In genomic region chr15:85168642-85169173, GRCh38 we compare ENCODE assay signal across 1 cellular context.
TF ChIP-seq lines count a peak whose summit lies in the region.

No MANE protein-coding gene starts in this region.

TF ChIP-seq in HepG2, 621 proteins besides CTCF, POLR2A, EP300 and RAD21 (continued from another document):
- TF ChIP-seq, protein P1, sequence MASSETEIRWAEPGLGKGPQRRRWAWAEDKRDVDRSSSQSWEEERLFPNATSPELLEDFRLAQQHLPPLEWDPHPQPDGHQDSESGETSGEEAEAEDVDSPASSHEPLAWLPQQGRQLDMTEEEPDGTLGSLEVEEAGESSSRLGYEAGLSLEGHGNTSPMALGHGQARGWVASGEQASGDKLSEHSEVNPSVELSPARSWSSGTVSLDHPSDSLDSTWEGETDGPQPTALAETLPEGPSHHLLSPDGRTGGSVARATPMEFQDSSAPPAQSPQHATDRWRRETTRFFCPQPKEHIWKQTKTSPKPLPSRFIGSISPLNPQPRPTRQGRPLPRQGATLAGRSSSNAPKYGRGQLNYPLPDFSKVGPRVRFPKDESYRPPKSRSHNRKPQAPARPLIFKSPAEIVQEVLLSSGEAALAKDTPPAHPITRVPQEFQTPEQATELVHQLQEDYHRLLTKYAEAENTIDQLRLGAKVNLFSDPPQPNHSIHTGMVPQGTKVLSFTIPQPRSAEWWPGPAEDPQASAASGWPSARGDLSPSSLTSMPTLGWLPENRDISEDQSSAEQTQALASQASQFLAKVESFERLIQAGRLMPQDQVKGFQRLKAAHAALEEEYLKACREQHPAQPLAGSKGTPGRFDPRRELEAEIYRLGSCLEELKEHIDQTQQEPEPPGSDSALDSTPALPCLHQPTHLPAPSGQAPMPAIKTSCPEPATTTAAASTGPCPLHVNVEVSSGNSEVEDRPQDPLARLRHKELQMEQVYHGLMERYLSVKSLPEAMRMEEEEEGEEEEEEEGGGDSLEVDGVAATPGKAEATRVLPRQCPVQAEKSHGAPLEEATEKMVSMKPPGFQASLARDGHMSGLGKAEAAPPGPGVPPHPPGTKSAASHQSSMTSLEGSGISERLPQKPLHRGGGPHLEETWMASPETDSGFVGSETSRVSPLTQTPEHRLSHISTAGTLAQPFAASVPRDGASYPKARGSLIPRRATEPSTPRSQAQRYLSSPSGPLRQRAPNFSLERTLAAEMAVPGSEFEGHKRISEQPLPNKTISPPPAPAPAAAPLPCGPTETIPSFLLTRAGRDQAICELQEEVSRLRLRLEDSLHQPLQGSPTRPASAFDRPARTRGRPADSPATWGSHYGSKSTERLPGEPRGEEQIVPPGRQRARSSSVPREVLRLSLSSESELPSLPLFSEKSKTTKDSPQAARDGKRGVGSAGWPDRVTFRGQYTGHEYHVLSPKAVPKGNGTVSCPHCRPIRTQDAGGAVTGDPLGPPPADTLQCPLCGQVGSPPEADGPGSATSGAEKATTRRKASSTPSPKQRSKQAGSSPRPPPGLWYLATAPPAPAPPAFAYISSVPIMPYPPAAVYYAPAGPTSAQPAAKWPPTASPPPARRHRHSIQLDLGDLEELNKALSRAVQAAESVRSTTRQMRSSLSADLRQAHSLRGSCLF (CRISPR knock-in tag; IDR thresholded peaks at IDR 0.05; ENCODE audit: borderline replicate concordance) = no peak
- TF ChIP-seq STAG1 (CRISPR knock-in tag; IDR thresholded peaks at IDR 0.05) = peak; percentile 55
- no peak for TF ChIP-seq RBFOX2 (IDR thresholded peaks at IDR 0.05; ENCODE audit: low read depth, low read length)
- TF ChIP-seq ZNF574 (CRISPR knock-in tag; IDR thresholded peaks at IDR 0.05) = no peak
- peak; percentile 76 for TF ChIP-seq ZEB1 (IDR thresholded peaks at IDR 0.05; ENCODE audit: insufficient replicate concordance, low read depth)
- TF ChIP-seq, protein P2, sequence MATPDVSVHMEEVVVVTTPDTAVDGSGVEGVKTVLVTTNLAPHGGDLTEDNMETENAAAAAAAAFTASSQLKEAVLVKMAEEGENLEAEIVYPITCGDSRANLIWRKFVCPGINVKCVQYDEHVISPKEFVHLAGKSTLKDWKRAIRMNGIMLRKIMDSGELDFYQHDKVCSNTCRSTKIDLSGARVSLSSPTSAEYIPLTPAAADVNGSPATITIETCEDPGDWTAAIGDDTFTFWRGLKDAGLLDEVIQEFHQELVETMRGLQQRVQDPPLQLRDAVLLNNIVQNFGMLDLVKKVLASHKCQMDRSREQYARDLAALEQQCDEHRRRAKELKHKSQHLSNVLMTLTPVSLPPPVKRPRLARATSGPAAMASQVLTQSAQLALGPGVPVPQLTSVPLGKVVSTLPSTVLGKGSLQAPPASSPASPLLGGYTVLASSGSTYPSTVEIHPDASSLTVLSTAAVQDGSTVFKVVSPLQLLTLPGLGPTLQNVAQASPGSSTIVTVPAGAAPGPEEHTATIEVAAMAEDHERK (CRISPR knock-in tag; IDR thresholded peaks at IDR 0.05; ENCODE audit: low read depth) = no peak
- TF ChIP-seq ZBTB38 (CRISPR knock-in tag; IDR thresholded peaks at IDR 0.05) = no peak
- TF ChIP-seq REPIN1 (CRISPR knock-in tag; IDR thresholded peaks at IDR 0.05; ENCODE audit: borderline replicate concordance, low read depth) = 0 out of 2 replicates have a peak, but pooled peaks have one; percentile 24
- no peak for TF ChIP-seq RARG (CRISPR knock-in tag; IDR thresholded peaks at IDR 0.05; ENCODE audit: low read depth)
- no peak for TF ChIP-seq SKI (IDR thresholded peaks at IDR 0.05; ENCODE audit: partially characterized antibody)
- no peak for TF ChIP-seq IRF2 (CRISPR knock-in tag; IDR thresholded peaks at IDR 0.05)
- TF ChIP-seq, protein P3, sequence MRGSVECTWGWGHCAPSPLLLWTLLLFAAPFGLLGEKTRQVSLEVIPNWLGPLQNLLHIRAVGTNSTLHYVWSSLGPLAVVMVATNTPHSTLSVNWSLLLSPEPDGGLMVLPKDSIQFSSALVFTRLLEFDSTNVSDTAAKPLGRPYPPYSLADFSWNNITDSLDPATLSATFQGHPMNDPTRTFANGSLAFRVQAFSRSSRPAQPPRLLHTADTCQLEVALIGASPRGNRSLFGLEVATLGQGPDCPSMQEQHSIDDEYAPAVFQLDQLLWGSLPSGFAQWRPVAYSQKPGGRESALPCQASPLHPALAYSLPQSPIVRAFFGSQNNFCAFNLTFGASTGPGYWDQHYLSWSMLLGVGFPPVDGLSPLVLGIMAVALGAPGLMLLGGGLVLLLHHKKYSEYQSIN (CRISPR knock-in tag; IDR thresholded peaks at IDR 0.05; ENCODE audit: borderline replicate concordance) = no peak
- no peak for TF ChIP-seq ZSCAN22 (CRISPR knock-in tag; IDR thresholded peaks at IDR 0.05)
